8 cellular contexts compared by ENCODE assay signal in the genomic region with DNA sequence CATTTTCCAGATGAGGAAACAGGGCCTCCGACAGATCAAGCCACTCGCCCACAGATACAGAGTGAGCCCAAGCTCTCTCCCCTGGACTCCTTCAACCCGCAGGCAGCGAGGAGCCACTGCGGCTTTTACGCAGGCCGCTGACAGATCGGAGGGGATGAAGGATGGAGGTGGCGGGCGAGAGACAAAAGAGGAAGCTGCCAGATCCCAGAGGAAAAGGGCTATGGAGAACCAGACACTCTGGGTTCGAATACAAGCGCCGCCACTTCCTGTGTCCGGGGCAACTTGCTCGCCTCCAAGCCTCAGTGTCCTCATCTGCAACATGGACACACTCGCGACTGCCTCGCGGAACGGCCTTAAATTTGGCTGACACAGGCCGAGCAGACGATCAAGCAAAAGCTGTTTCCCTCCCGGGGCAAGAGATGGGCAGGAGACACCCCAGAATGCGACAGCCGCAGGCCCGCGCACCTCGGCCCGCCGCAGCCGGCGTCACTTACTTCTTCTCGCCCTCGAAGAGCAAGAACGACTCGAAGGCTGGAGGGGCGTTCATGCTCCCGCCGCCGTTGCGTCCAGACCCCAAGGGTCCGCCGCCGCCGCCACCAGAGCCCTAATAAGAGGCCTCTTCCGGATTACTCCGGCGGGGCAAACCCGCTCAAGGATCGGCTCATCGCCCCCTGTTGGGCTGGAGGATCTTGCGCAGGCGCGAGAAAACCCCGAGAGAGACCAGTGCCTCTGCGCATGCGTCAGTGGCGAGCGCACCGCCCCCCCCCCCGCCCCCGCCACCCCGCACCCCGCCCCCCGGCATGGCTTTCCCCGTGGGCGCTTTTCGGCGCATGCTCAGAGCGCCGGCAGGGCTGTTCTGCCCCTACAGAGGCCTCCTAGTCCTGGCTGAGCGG. TPM values are rescaled to one million over a fixed set of nuclear protein-coding genes. Genes with fewer than 3 reads are reported as not detected.
DNase-seq lines count a peak whose midpoint lies in the region; ATAC-seq and TF ChIP-seq lines count a peak whose summit lies in the region.
"Not testable (repeated sequence)": the region's sequence is repeated elsewhere in the genome, so short reads cannot be mapped to it uniquely, and the experiment has no call there.

A gene (minus strand): TSS at position 609 of the 893 bp plus-strand sequence. CDS start 62 bp downstream, at position 547.

- intact Hi-C loops in ascending aorta (cut with DNase I); heart left ventricle (cut with DNase I); posterior cingulate gyrus (cut with DNase I): not testable (repeated sequence)

- not testable (repeated sequence) for H3K4me1 Mint-ChIP-seq in WTC11; stimulated activated naive B cell treated with anti-CD40 and anti-IgM and Interleukin-4, amounts not matched to agents 10 μg/mL and 1 μg/mL and 100 μg/mL, for 72 hours

- H3K36me3 ChIP-seq in ascending aorta, heart left ventricle: not testable (repeated sequence)

- in situ Hi-C loops in G401 (cut with HindIII; ENCODE audit: low sequenced_read_pairs): not testable (repeated sequence)

- peak within 1 kb of the TSS; percentile 81 for H3K4me3 Mint-ChIP-seq in WTC11
- peak within 1 kb of the TSS; percentile 82 to 90 for H3K4me3 Mint-ChIP-seq in stimulated activated naive B cell treated with anti-CD40 and anti-IgM and Interleukin-4, amounts not matched to agents 10 μg/mL and 1 μg/mL and 100 μg/mL, for 72 hours

- not testable (repeated sequence) for H3K27me3 Mint-ChIP-seq in WTC11 (ENCODE audit: low read depth); stimulated activated naive B cell treated with anti-CD40 and anti-IgM and Interleukin-4, amounts not matched to agents 10 μg/mL and 1 μg/mL and 100 μg/mL, for 72 hours

- not testable (repeated sequence) for TF ChIP-seq CTCF in WTC11 (IDR thresholded peaks at IDR 0.05)
- peak; percentile 43 to 65 (median 59) for TF ChIP-seq CTCF in ascending aorta (IDR thresholded peaks at IDR 0.05)
- peak; percentile 27 to 77 (median 50) for TF ChIP-seq CTCF in heart left ventricle (IDR thresholded peaks at IDR 0.05)

- CTCF ChIA-PET in WTC11 (lab: Charles Lee): not testable (repeated sequence)

- H3K4me3 ChIP-seq in ascending aorta (peak within 1 kb of the TSS; percentile 47 to 68), heart left ventricle (peak within 1 kb of the TSS in 11 of 12 donors; percentile 30 to 62 (median 56))

- not testable (repeated sequence) for H3K27ac Mint-ChIP-seq in WTC11
- H3K27ac Mint-ChIP-seq in stimulated activated naive B cell treated with anti-CD40 and anti-IgM and Interleukin-4, amounts not matched to agents 10 μg/mL and 1 μg/mL and 100 μg/mL, for 72 hours: peak within 1 kb of the TSS; percentile 87

- not testable (repeated sequence) for TF ChIP-seq POLR2A in heart left ventricle (IDR thresholded peaks at IDR 0.05)

- H3K27ac ChIP-seq in ascending aorta: peak within 1 kb of the TSS; percentile 20 to 53
- peak within 1 kb of the TSS in 4 of 12 donors; percentile 43 to 60 (median 48) for H3K27ac ChIP-seq in heart left ventricle

- WGBS in heart left ventricle, 4 donors: 0% methylated on average over 7 to 55 of the region's 72 CpGs

- not testable (repeated sequence) for H3K36me3 Mint-ChIP-seq in WTC11; stimulated activated naive B cell treated with anti-CD40 and anti-IgM and Interleukin-4, amounts not matched to agents 10 μg/mL and 1 μg/mL and 100 μg/mL, for 72 hours

- H3K9me3 ChIP-seq in ascending aorta, heart left ventricle: not testable (repeated sequence)

- ATAC-seq in GM21786 (IDR thresholded peaks at IDR 0.05; ENCODE audit: unreplicated experiment) (peak; percentile 85), HG03575 (IDR thresholded peaks at IDR 0.05; ENCODE audit: extremely low read depth, insufficient number of reproducible peaks, low FRiP score, unreplicated experiment) (peak; percentile 46), WTC11 (peak; percentile 82), heart left ventricle (peak; percentile 92 to 96 (median 94))
- ATAC-seq in stimulated activated naive B cell treated with anti-CD40 and anti-IgM and Interleukin-4, amounts not matched to agents 10 μg/mL and 1 μg/mL and 100 μg/mL, for 72 hours (replicated peaks): peak; percentile 89 to 92

- H3K27me3 ChIP-seq in ascending aorta, heart left ventricle: not testable (repeated sequence)

- H3K4me1 ChIP-seq in ascending aorta, heart left ventricle: not testable (repeated sequence)

- peak; percentile 62 for DNase-seq in G401 (ENCODE audit: low spot score)
- peak; percentile 70 for DNase-seq in WTC11 (ENCODE audit: low spot score)
- peak; percentile 49 to 96 for DNase-seq in ascending aorta (ENCODE audit: low spot score in 2 of 2)
- DNase-seq in heart left ventricle: peak; percentile 73 to 94 (median 86)
- peak; percentile 71 to 97 (median 85) for DNase-seq in posterior cingulate gyrus
- peak; percentile 99 for DNase-seq in stimulated activated naive B cell treated with anti-CD40 and anti-IgM and Interleukin-4, amounts not matched to agents 10 μg/mL and 1 μg/mL and 100 μg/mL, for 72 hours

- POLR2A ChIA-PET in WTC11 (lab: Charles Lee): not testable (repeated sequence)

- H3K9me3 Mint-ChIP-seq in WTC11; stimulated activated naive B cell treated with anti-CD40 and anti-IgM and Interleukin-4, amounts not matched to agents 10 μg/mL and 1 μg/mL and 100 μg/mL, for 72 hours: not testable (repeated sequence)

RNA-seq across cellular contexts. Expression of the gene that starts here (rescaled TPM):
- 53.6 and 57.6 TPM in 2 replicates for total RNA-seq in G401 (2014; rRNA removed; shearing (Covaris generic))
- total RNA-seq in WTC11 (2021) (45.9 to 51.7 TPM (median 50.5 TPM) in 3 replicates), ascending aorta (40.8 TPM), heart left ventricle (10 to 100 TPM; 34.4 to 72.9 (median 47.4) TPM)
- polyA plus RNA-seq in heart left ventricle: 100 to 1,000 TPM in 1 of 2 donors, 10 to 100 TPM in 1; 86.3 to 227 TPM
